ENCODE assay signal across 2 cellular contexts in genomic region chr5:159510282-159510681, GRCh38.
TF ChIP-seq lines count a peak whose summit lies in the region.

No MANE protein-coding gene starts in this region.

TF ChIP-seq in H1, 55 proteins besides CTCF, POLR2A, EP300 and RAD21 (continued from another document):
- TF ChIP-seq MAX (IDR thresholded peaks at IDR 0.05) (peak; percentile 55), BCL11A (IDR thresholded peaks at IDR 0.05; ENCODE audit: low read depth in 2 of 2, low read length in 2 of 2) (no peak), EGR1 (IDR thresholded peaks at IDR 0.05; ENCODE audit: borderline replicate concordance, low read depth, low read length) (no peak), SP1 (IDR thresholded peaks at IDR 0.05; ENCODE audit: low read depth, low read length) (no peak), E2F6 (IDR thresholded peaks at IDR 0.05) (no peak), EZH2 (IDR thresholded peaks at IDR 0.05; ENCODE audit: low read depth, low read length, severe bottlenecking) (no peak), RBBP5 (IDR thresholded peaks at IDR 0.05; ENCODE audit: borderline replicate concordance, low read depth, low read length) (no peak), BACH1 (IDR thresholded peaks at IDR 0.05; ENCODE audit: low read length) (no peak), TEAD4 (IDR thresholded peaks at IDR 0.05; ENCODE audit: low read depth, low read length) (peak; percentile 76), SUZ12 (IDR thresholded peaks at IDR 0.05; ENCODE audit: low read length) (no peak), SP4 (IDR thresholded peaks at IDR 0.05; ENCODE audit: low read length) (no peak), CREB1 (IDR thresholded peaks at IDR 0.05) (no peak), POU5F1 (IDR thresholded peaks at IDR 0.05; ENCODE audit: low read depth, low read length) (no peak), SIRT6 (IDR thresholded peaks at IDR 0.05; ENCODE audit: low read length) (no peak)

TF ChIP-seq in HepG2, 621 proteins besides CTCF, POLR2A, EP300 and RAD21 (continued from another document):
- no peak for TF ChIP-seq ZNF18 (CRISPR knock-in tag; IDR thresholded peaks at IDR 0.05; ENCODE audit: insufficient replicate concordance)
- no peak for TF ChIP-seq ZBTB7B (CRISPR knock-in tag; IDR thresholded peaks at IDR 0.05)
- TF ChIP-seq SRSF4 (IDR thresholded peaks at IDR 0.05; ENCODE audit: low read depth, low read length, poor library complexity, severe bottlenecking), result no peak
- TF ChIP-seq ZMYM3 (CRISPR knock-in tag; IDR thresholded peaks at IDR 0.05), result no peak
- no peak for TF ChIP-seq POLR2G (IDR thresholded peaks at IDR 0.05; ENCODE audit: low read depth, low read length)
- TF ChIP-seq PITX1 (CRISPR knock-in tag; IDR thresholded peaks at IDR 0.05), result no peak
- no peak for TF ChIP-seq ZHX2 (IDR thresholded peaks at IDR 0.05; ENCODE audit: low read depth)
- no peak for TF ChIP-seq ZHX2 (CRISPR knock-in tag; IDR thresholded peaks at IDR 0.05; ENCODE audit: borderline replicate concordance)
- no peak for TF ChIP-seq ZNF335 (CRISPR knock-in tag; IDR thresholded peaks at IDR 0.05)
- TF ChIP-seq MAZ (IDR thresholded peaks at IDR 0.05; ENCODE audit: borderline replicate concordance, low read depth, low read length), result no peak
- no peak for TF ChIP-seq MAZ (CRISPR knock-in tag; IDR thresholded peaks at IDR 0.05; ENCODE audit: low read depth)
- TF ChIP-seq PRDM10 (CRISPR knock-in tag; IDR thresholded peaks at IDR 0.05; ENCODE audit: low read depth), result no peak
- no peak for TF ChIP-seq TGIF2 (CRISPR knock-in tag; IDR thresholded peaks at IDR 0.05)
- no peak for TF ChIP-seq ZNF713 (CRISPR knock-in tag; IDR thresholded peaks at IDR 0.05)
TF ChIP-seq in HepG2: peak in this region for 0.
